In the genomic region with DNA sequence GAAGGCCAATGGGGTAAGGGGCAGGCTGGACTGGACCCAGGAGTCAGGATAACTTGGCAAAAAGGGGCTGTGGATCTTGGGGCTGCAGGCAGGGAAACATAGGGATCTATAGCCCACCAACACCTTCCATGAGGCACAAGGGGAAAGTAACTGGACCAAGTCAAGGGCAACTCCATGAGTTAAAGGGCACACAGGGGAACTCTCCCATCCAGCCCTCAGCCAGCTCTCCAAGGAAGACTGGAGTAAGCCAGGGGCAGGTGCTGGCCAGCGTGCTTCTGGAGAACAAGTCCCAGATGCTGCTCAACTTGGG, we compare ENCODE assay signal across 1 cellular context.
TF ChIP-seq lines count a peak whose summit lies in the region.

No MANE protein-coding gene starts in this region.

TF ChIP-seq in GM12878, 131 proteins besides CTCF, POLR2A, EP300 and RAD21:
- TF ChIP-seq SREBF2 (IDR thresholded peaks at IDR 0.05; ENCODE audit: low read length): no peak
- TF ChIP-seq PAX8 (IDR thresholded peaks at IDR 0.05): no peak
- TF ChIP-seq PAX5 (IDR thresholded peaks at IDR 0.05; ENCODE audit: borderline replicate concordance, low read depth, low read length): no peak
- TF ChIP-seq RAD51 (IDR thresholded peaks at IDR 0.05): no peak
- no peak for TF ChIP-seq BCL11A (IDR thresholded peaks at IDR 0.05; ENCODE audit: low read depth, low read length)
- no peak for TF ChIP-seq ZNF24 (IDR thresholded peaks at IDR 0.05)
TF ChIP-seq in GM12878: peak in this region for 0.
